Comparison of ENCODE assay signal across 9 cellular contexts in genomic region chr13:24270639-24271131, GRCh38. TPM values are rescaled to one million over a fixed set of nuclear protein-coding genes. Genes with fewer than 3 reads are reported as not detected.
A peak's percentile ranks its signal among the peaks of the same experiment; 100 is the strongest.
DNase-seq lines count a peak whose midpoint lies in the region; ATAC-seq and TF ChIP-seq lines count a peak whose summit lies in the region.
"Had no signal": no experiment of that assay in that cellular context is flagged by ENCODE, and none has a peak within 500 bp of the region (broad histone marks: within the 10 kb centered on the region; RNA-seq: fewer than 3 reads in every experiment).

No MANE protein-coding gene starts in this region.

- H3K27ac ChIP-seq in SK-N-SH (ENCODE audit: low read depth in 2 of 2, low read length in 1 of 2), result peak overlapping the region; percentile 59 to 89; a peak in 3 of 4 replicates

- peak overlapping the region; percentile 47; the same call in 1 of the 2 replicates for H3K9ac ChIP-seq in SK-N-SH
- H3K9ac ChIP-seq in skeletal muscle satellite cell (ENCODE audit: low read depth, low read length), result peak overlapping the region; percentile 61

- H3K79me2 ChIP-seq in SK-N-SH (ENCODE audit: insufficient read depth), result no peaks in the 10 kb centered on the region

- H2AFZ ChIP-seq in SK-N-SH (ENCODE audit: low read depth), result peak overlapping the region; percentile 53; the same call in 1 of the 2 replicates

- H3K36me3 ChIP-seq in SK-N-SH (replicated peaks in 1 of 2; ENCODE audit: control insufficient read depth in 1 of 2, insufficient read depth in 2 of 2, low read length in 1 of 2), result no peaks in the 10 kb centered on the region
- H3K36me3 ChIP-seq in skeletal muscle satellite cell (ENCODE audit: insufficient read depth, low read length), result no peaks in the 10 kb centered on the region

- H3K4me2 ChIP-seq in SK-N-SH (peak overlapping the region; percentile 74), skeletal muscle satellite cell (ENCODE audit: low read length) (peak overlapping the region; percentile 88)

- peak; percentile 39 for DNase-seq in A172 (ENCODE audit: low spot score)
- peak; percentile 70 for DNase-seq in SK-N-SH
- no peak for DNase-seq in astrocyte of the cerebellum (ENCODE audit: low read depth)
- peak; percentile 74 to 79 (median 76) for DNase-seq in immature natural killer cell
- no peak for DNase-seq in NCI-H1417 treated with DMSO at 0.1 percent for 48 hours (lab: John Stamatoyannopoulos, UW)

- H3K27me3 ChIP-seq in SK-N-SH (ENCODE audit: insufficient read depth) (no peaks in the 10 kb centered on the region), skeletal muscle satellite cell (ENCODE audit: control insufficient read depth, insufficient read depth, low read length) (no peaks in the 10 kb centered on the region)

- peaks cover 11 to 21% of the 10 kb centered on the region in 2 experiments for H3K4me1 ChIP-seq in SK-N-SH (ENCODE audit: control insufficient read depth in 1 of 2, insufficient read depth in 2 of 2, low read depth in 1 of 2, low read length in 1 of 2)
- H3K4me1 ChIP-seq in skeletal muscle satellite cell (ENCODE audit: control insufficient read depth, insufficient read depth, low read length), result peaks cover 44% of the 10 kb centered on the region

- peaks cover 0 to 6% (median 1%) of the 10 kb centered on the region in 6 donors for H3K9me3 Mint-ChIP-seq in immature natural killer cell

- CTCF ChIA-PET in SK-N-SH (lab: Yijun Ruan, JAX), result interaction anchor here (1.0 to 1.4 kb wide), 3 partner anchors 14 to 382 kb away, joined by 3 to 5 read pairs (median 3); no protein-coding TSS in a partner anchor

- ATAC-seq in GM18868 (IDR thresholded peaks at IDR 0.05; ENCODE audit: unreplicated experiment), result peak; percentile 51
- ATAC-seq in HG03064 (IDR thresholded peaks at IDR 0.05; ENCODE audit: low read depth, unreplicated experiment), result peak; percentile 52

- POLR2A ChIA-PET in SK-N-SH (lab: Yijun Ruan, JAX), result interaction anchor here (0.6 kb wide), 2 partner anchors 17 to 18 kb away, joined by 3 read pairs; no protein-coding TSS in a partner anchor

- no peaks in the 10 kb centered on the region for H4K20me1 ChIP-seq in SK-N-SH (ENCODE audit: insufficient read depth)

- peaks cover 34 to 45% (median 36%) of the 10 kb centered on the region in 3 donors for H3K27me3 Mint-ChIP-seq in immature natural killer cell (ENCODE audit: low read depth in 3 of 3)

- peak overlapping the region; percentile 35 to 51; a peak in 3 of 4 replicates for H3K4me3 ChIP-seq in SK-N-SH (ENCODE audit: low read depth in 2 of 2, low read length in 1 of 2)
- peak overlapping the region; percentile 36 for H3K4me3 ChIP-seq in astrocyte of the cerebellum (ENCODE audit: low read depth, low read length)
- H3K4me3 ChIP-seq in skeletal muscle satellite cell (ENCODE audit: low read length), result peak overlapping the region; percentile 73

- no peak for TF ChIP-seq CTCF in SK-N-SH (IDR thresholded peaks at IDR 0.05)
- no peak for TF ChIP-seq CTCF in astrocyte of the cerebellum (IDR thresholded peaks at IDR 0.05; ENCODE audit: low read depth, low read length, missing control alignments)

- peak overlapping the region; percentile 94 to 99 (median 98) for H3K27ac Mint-ChIP-seq in immature natural killer cell

- in situ Hi-C loops in astrocyte of the cerebellum (cut with HindIII; ENCODE audit: low sequenced_read_pairs), result no loop called here

- H3K9me3 ChIP-seq in SK-N-SH (no peaks in the 10 kb centered on the region), skeletal muscle satellite cell (replicated peaks; ENCODE audit: low read length) (no peaks in the 10 kb centered on the region)

- TF ChIP-seq EP300 in SK-N-SH (IDR thresholded peaks at IDR 0.05; ENCODE audit: borderline replicate concordance in 1 of 2, low read depth in 1 of 2, low read length in 1 of 2), result no peak

- peaks cover 96 to 100% of the 10 kb centered on the region in 2 donors for H3K4me1 Mint-ChIP-seq in immature natural killer cell

- 5% methylated on average over 9 of the region's 10 CpGs for WGBS in SK-N-SH (ENCODE audit: low lambda C conversion rate)

- no peaks in the 10 kb centered on the region for H3K9me2 ChIP-seq in SK-N-SH

- peaks cover 7 to 12% (median 8%) of the 10 kb centered on the region in 3 donors for H3K36me3 Mint-ChIP-seq in immature natural killer cell

- peak overlapping the region; percentile 89 to 95 (median 91) for H3K4me3 Mint-ChIP-seq in immature natural killer cell

- H3F3A ChIP-seq in SK-N-SH (replicated peaks; ENCODE audit: insufficient read depth), result no peaks in the 10 kb centered on the region

- TF ChIP-seq RAD21 in SK-N-SH (IDR thresholded peaks at IDR 0.05; ENCODE audit: low read length), result no peak

TF ChIP-seq in SK-N-SH, 30 proteins besides CTCF, POLR2A, EP300 and RAD21:
- TF ChIP-seq JUND (IDR thresholded peaks at IDR 0.05), result no peak
- TF ChIP-seq MAX (IDR thresholded peaks at IDR 0.05; ENCODE audit: low read depth), result 0 out of 2 replicates have a peak, but pooled peaks have one; percentile 8
- TF ChIP-seq MXI1 (IDR thresholded peaks at IDR 0.05; ENCODE audit: low read depth, low read length), result peak; percentile 68

RNA-seq across cellular contexts. Expression of gene C1QTNF9, which starts 38.7 kb away (rescaled TPM):
- total RNA-seq in A172 (2014; rRNA removed; shearing (Covaris generic)), result not detected in 2 replicates
- polyA plus RNA-seq in SK-N-SH (2012; rRNA removed), result not detected in 2 replicates
- not detected in 2 replicates for polyA plus RNA-seq in SK-N-SH (2012; cell fraction: cytosol; rRNA removed)
- 0.05 TPM in 1 of 2 replicates, not detected in the other for polyA plus RNA-seq in SK-N-SH (2012; cell fraction: nucleus; rRNA removed)
- polyA plus RNA-seq in immature natural killer cell, result not detected
- not detected in 2 replicates for total RNA-seq in skeletal muscle satellite cell (2012; rRNA removed)
- total RNA-seq: Daoy had no signal

Comparison
In these comparisons a context has a peak if more than half of its experiments do, and no peak if none do; other contexts are left out.
1. DNase-seq: peak in A172 (single experiment), SK-N-SH (single experiment) and immature natural killer cell (3 of 3); none in astrocyte of the cerebellum (single experiment) and NCI-H1417 treated with DMSO at 0.1 percent for 48 hours (single experiment).
2. Peak in every context shown above with its lines, with median percentiles within 50 percentile points of each other: H3K4me3 ChIP-seq.